Comparison of ENCODE assay signal across 8 cellular contexts in genomic region chr15:90870354-90871096, GRCh38. TPM values are rescaled to one million over a fixed set of nuclear protein-coding genes. Genes with fewer than 3 reads are reported as not detected.
A peak's percentile ranks its signal among the peaks of the same experiment; 100 is the strongest.
DNase-seq lines count a peak whose midpoint lies in the region; FAIRE-seq and TF ChIP-seq lines count a peak whose summit lies in the region.

No MANE protein-coding gene starts in this region.

- H3K27ac Mint-ChIP-seq in astrocyte (ENCODE audit: unreplicated experiment), result peak overlapping the region; percentile 96

- H2AFZ ChIP-seq in astrocyte (ENCODE audit: low read depth, low read length), result peak overlapping the region; percentile 53

- peaks cover 5% of the 10 kb centered on the region for H3K36me3 Mint-ChIP-seq in astrocyte (ENCODE audit: low read depth, unreplicated experiment)

- H3K4me1 Mint-ChIP-seq in astrocyte (ENCODE audit: low read depth, unreplicated experiment), result peaks cover 38% of the 10 kb centered on the region

- H3K4me1 ChIP-seq in BE2C (peaks cover 8% of the 10 kb centered on the region; the same call in 1 of the 2 replicates), astrocyte (ENCODE audit: insufficient read depth, low read length) (peaks cover 50% of the 10 kb centered on the region)

- peak overlapping the region; percentile 67 for H3K4me3 ChIP-seq in BE2C (ENCODE audit: low read depth, low read length)
- peak overlapping the region; percentile 73 for H3K4me3 ChIP-seq in Jurkat, Clone E6-1 (ENCODE audit: low read length)
- H3K4me3 ChIP-seq in astrocyte (ENCODE audit: insufficient read depth, low read depth, low read length), result peak overlapping the region; percentile 69
- peak overlapping the region; percentile 51 for H3K4me3 ChIP-seq in kidney epithelial cell (ENCODE audit: low read depth, low read length)

- H3K36me3 ChIP-seq in BE2C (no peaks in the 10 kb centered on the region), astrocyte (ENCODE audit: insufficient read depth, low read length) (no peaks in the 10 kb centered on the region), kidney epithelial cell (ENCODE audit: control insufficient read depth, insufficient read depth, low read length) (no peaks in the 10 kb centered on the region)

- H3K27me3 Mint-ChIP-seq in astrocyte (ENCODE audit: low read depth, unreplicated experiment), result peaks cover 4% of the 10 kb centered on the region

- H3K27me3 ChIP-seq in BE2C (no peaks in the 10 kb centered on the region), astrocyte (ENCODE audit: insufficient read depth, low read length) (no peaks in the 10 kb centered on the region), kidney epithelial cell (ENCODE audit: control insufficient read depth, insufficient read depth, low read length) (no peaks in the 10 kb centered on the region)

- TF ChIP-seq CTCF in BE2C (IDR thresholded peaks at IDR 0.05; ENCODE audit: low read depth, low read length), result no peak
- no peak for TF ChIP-seq CTCF in astrocyte (IDR thresholded peaks at IDR 0.05; ENCODE audit: insufficient read depth, low read depth, low read length)
- no peak for TF ChIP-seq CTCF in kidney epithelial cell (IDR thresholded peaks at IDR 0.05; ENCODE audit: insufficient read depth, low read length, poor library complexity, severe bottlenecking)

- H3K9me3 ChIP-seq in BE2C (no peaks in the 10 kb centered on the region), astrocyte (ENCODE audit: insufficient read depth, low read depth, low read length) (no peaks in the 10 kb centered on the region)

- H3K4me2 ChIP-seq in astrocyte (ENCODE audit: low read length), result peak overlapping the region; percentile 99

- H3K4me3 Mint-ChIP-seq in astrocyte (ENCODE audit: unreplicated experiment), result peak overlapping the region; percentile 93

- H3K9me3 Mint-ChIP-seq in astrocyte (ENCODE audit: unreplicated experiment), result no peaks in the 10 kb centered on the region

- H3K27ac ChIP-seq in astrocyte (ENCODE audit: low read depth, low read length), result peak overlapping the region; percentile 95
- peak overlapping the region; percentile 56 for H3K27ac ChIP-seq in temporal lobe (ENCODE audit: low read depth, low read length)

- peak overlapping the region; percentile 80 for H3K9ac ChIP-seq in astrocyte (ENCODE audit: low read length)

- FAIRE-seq in astrocyte (lab: Jason Lieb, UNC) (no peak), GM19239 (lab: Jason Lieb, UNC) (no peak)

- peaks cover 19% of the 10 kb centered on the region for H4K20me1 ChIP-seq in astrocyte (ENCODE audit: insufficient read depth, low read length)

- H3K79me2 ChIP-seq in astrocyte (ENCODE audit: insufficient read depth, low read length), result peaks cover 54% of the 10 kb centered on the region

- DNase-seq in BE2C (no peak), astrocyte (ENCODE audit: low read depth) (peak; percentile 14), kidney epithelial cell (ENCODE audit: low read depth) (no peak), iPS-NIHi7 (ENCODE audit: extremely low spot score) (no peak), GM19239 (ENCODE audit: insufficient read length, low spot score) (no peak), SHP77 treated with DMSO at 0.1 percent for 48 hours (lab: John Stamatoyannopoulos, UW) (no peak)
- DNase-seq in Jurkat, Clone E6-1 (ENCODE audit: low read depth, low spot score), result peak; percentile 51

RNA-seq across cellular contexts. Expression of gene FURIN, which starts 2.1 kb away (rescaled TPM):
- 41.1 TPM for polyA plus RNA-seq in BE2C (2012; ENCODE audit: insufficient read depth, insufficient read length, low read depth)
- polyA plus RNA-seq in Jurkat, Clone E6-1 (2012; ENCODE audit: insufficient read depth, insufficient read length), result 18.5 TPM
- total RNA-seq in astrocyte (122 and 135 TPM in 2 replicates), kidney epithelial cell (103 and 124 TPM in 2 replicates), temporal lobe (14.8 TPM)

RNA-seq across cellular contexts. Expression of gene FES, which starts 13.8 kb away (rescaled TPM):
- polyA plus RNA-seq in BE2C (2012; ENCODE audit: insufficient read depth, insufficient read length, low read depth), result 11.9 TPM
- 11.6 TPM for polyA plus RNA-seq in Jurkat, Clone E6-1 (2012; ENCODE audit: insufficient read depth, insufficient read length)
- total RNA-seq in astrocyte (4.4 and 7.2 TPM in 2 replicates), kidney epithelial cell (15.1 and 15.6 TPM in 2 replicates), temporal lobe (3.7 TPM)

RNA-seq across cellular contexts. Expression of gene MAN2A2, which starts 32.6 kb away (rescaled TPM):
- 111 TPM for polyA plus RNA-seq in BE2C (2012; ENCODE audit: insufficient read depth, insufficient read length, low read depth)
- 98.8 TPM for polyA plus RNA-seq in Jurkat, Clone E6-1 (2012; ENCODE audit: insufficient read depth, insufficient read length)
- total RNA-seq in astrocyte, result 18.5 and 21.3 TPM in 2 replicates
- total RNA-seq in kidney epithelial cell, result 31.1 and 33.3 TPM in 2 replicates
- 24.3 TPM for total RNA-seq in temporal lobe

Comparison
In these comparisons a context has a peak if more than half of its experiments do, and no peak if none do; other contexts are left out.
1. DNase-seq: peak in Jurkat, Clone E6-1 (single experiment) and astrocyte (single experiment); none in BE2C (single experiment), kidney epithelial cell (single experiment), iPS-NIHi7 (single experiment), GM19239 (single experiment) and SHP77 treated with DMSO at 0.1 percent for 48 hours (single experiment).
2. Peak in every context shown above with its lines, with median percentiles within 50 percentile points of each other: H3K4me3 ChIP-seq.